Comparison of ENCODE assay signal across 7 cellular contexts in genomic region chr22:32263678-32264077, GRCh38. TPM values are rescaled to one million over a fixed set of nuclear protein-coding genes. Genes with fewer than 3 reads are reported as not detected.
"Had no signal": no experiment of that assay in that cellular context is flagged by ENCODE, and none has a peak within 500 bp of the region (broad histone marks: within the 10 kb centered on the region; RNA-seq: fewer than 3 reads in every experiment).

No MANE protein-coding gene starts in this region.

RNA-seq across cellular contexts. Expression of gene SLC5A4, which starts 8.5 kb away (rescaled TPM):
- total RNA-seq: GM23248, GM23338, H1, H7, H9, HFFc6 had no signal
- polyA plus RNA-seq: GM23248 had no signal

RNA-seq across cellular contexts. Expression of gene RFPL2, which starts 58.8 kb away (rescaled TPM):
- total RNA-seq: GM23248, GM23338, H4, H9, HFFc6 had no signal
- polyA plus RNA-seq: GM23248 had no signal
